ENCODE assay signal across 13 cellular contexts in genomic region chr1:230382060-230382491, GRCh38. TPM values are rescaled to one million over a fixed set of nuclear protein-coding genes. Genes with fewer than 3 reads are reported as not detected.
DNase-seq lines count a peak whose midpoint lies in the region; ATAC-seq, FAIRE-seq and TF ChIP-seq lines count a peak whose summit lies in the region.
"Had no signal": no experiment of that assay in that cellular context is flagged by ENCODE, and none has a peak within 500 bp of the region (broad histone marks: within the 10 kb centered on the region; RNA-seq: fewer than 3 reads in every experiment).

No MANE protein-coding gene starts in this region.

- H2BK15ac ChIP-seq in H1 (ENCODE audit: low read length) (no peak overlapping the region), mesendoderm (replicated peaks; ENCODE audit: low read depth) (no peak overlapping the region)

- H2BK120ac ChIP-seq in H1 (replicated peaks; ENCODE audit: low read depth, low read length) (no peak overlapping the region), mesendoderm (ENCODE audit: low read depth, low read length) (no peak overlapping the region)

- no peaks in the 10 kb centered on the region for H4K20me1 ChIP-seq in H1 (replicated peaks in 1 of 2; ENCODE audit: control insufficient read depth in 1 of 2, insufficient read depth in 2 of 2, low read length in 2 of 2)

- intact Hi-C loops in sciatic nerve (cut with DNase I): no loop called here

- H3K36me3 ChIP-seq in HUES64 (ENCODE audit: insufficient read depth, low read length) (peaks cover 5% of the 10 kb centered on the region; the same call in 1 of the 2 replicates), H1 (ENCODE audit: control insufficient read depth in 2 of 4, insufficient read depth in 4 of 4, low read length in 3 of 4) (peaks cover 0 to 3% (median 0%) of the 10 kb centered on the region in 4 experiments; a peak in 1 of 8 replicates), mesendoderm (ENCODE audit: control insufficient read depth, insufficient read depth, low read length) (no peaks in the 10 kb centered on the region)
- H3K36me3 ChIP-seq: neutrophil had no signal

- peak overlapping the region; percentile 8 to 43; a peak in 3 of 4 replicates for H3K4me2 ChIP-seq in H1 (ENCODE audit: insufficient read depth in 1 of 2, low read depth in 2 of 2, low read length in 2 of 2)
- no peak overlapping the region for H3K4me2 ChIP-seq in mesendoderm (ENCODE audit: low read length)
- H3K4me2 ChIP-seq: SK-N-SH had no signal

- POLR2A ChIA-PET in H1 (lab: Charles Lee; ENCODE audit: partially characterized antibody): interaction anchor here (1.1 to 5.2 kb wide), 4 partner anchors 8 to 50 kb away, joined by 3 to 38 read pairs (median 4); no protein-coding TSS in a partner anchor

- FAIRE-seq in H1 (lab: Jason Lieb, UNC): peak; percentile 65
- FAIRE-seq: islet of Langerhans had no signal

- no peaks in the 10 kb centered on the region for H3K23me2 ChIP-seq in H1 (ENCODE audit: low read depth, low read length)

- no peaks in the 10 kb centered on the region; the same call in 1 of the 2 replicates for H3K79me1 ChIP-seq in H1 (ENCODE audit: low read depth, low read length)
- H3K79me1 ChIP-seq in mesendoderm (ENCODE audit: low read length): no peaks in the 10 kb centered on the region

- ATAC-seq in GM19328 (IDR thresholded peaks at IDR 0.05; ENCODE audit: unreplicated experiment): no peak
- no peak for ATAC-seq in sciatic nerve
- no peak for ATAC-seq in GM18868 (IDR thresholded peaks at IDR 0.05; ENCODE audit: unreplicated experiment)

- TF ChIP-seq RAD21 in H1 (IDR thresholded peaks at IDR 0.05 in 1 of 2, conservative IDR thresholded peaks at IDR 0.05 in 1 of 2; ENCODE audit: low read depth in 2 of 2, low read length in 2 of 2): no peak

- H3K14ac ChIP-seq in H1 (ENCODE audit: insufficient read length): no peak overlapping the region

- H2BK20ac ChIP-seq in H1 (ENCODE audit: low read length): peak overlapping the region; percentile 32; the same call in 1 of the 2 replicates

- peak overlapping the region; percentile 75; the same call in 1 of the 2 replicates for H2BK5ac ChIP-seq in H1 (ENCODE audit: low read depth, low read length)
- H2BK5ac ChIP-seq in mesendoderm (ENCODE audit: low read length): no peak overlapping the region

- no peaks in the 10 kb centered on the region for H3K27me3 ChIP-seq in HUES64 (ENCODE audit: insufficient read depth, low read length)
- H3K27me3 ChIP-seq in H1 (replicated peaks in 1 of 4; ENCODE audit: control insufficient read depth in 3 of 4, extremely low read depth in 1 of 4, insufficient read depth in 3 of 4, low read length in 3 of 4): no peaks in the 10 kb centered on the region
- no peaks in the 10 kb centered on the region for H3K27me3 ChIP-seq in mesendoderm (ENCODE audit: insufficient read depth, low read length, poor library complexity)

- H3K9ac ChIP-seq in HUES64 (ENCODE audit: low read depth, low read length) (peak overlapping the region; percentile 13; the same call in 1 of the 2 replicates), H1 (replicated peaks in 1 of 4; ENCODE audit: extremely low read depth in 1 of 4, low read depth in 3 of 4, low read length in 3 of 4) (no peak overlapping the region), mesendoderm (ENCODE audit: low read length) (no peak overlapping the region)
- H3K9ac ChIP-seq: SK-N-SH had no signal

- TF ChIP-seq EP300 in H1 (IDR thresholded peaks at IDR 0.05; ENCODE audit: borderline replicate concordance in 1 of 2, low read depth in 2 of 2, low read length in 2 of 2): peak in 1 of 2 experiments; percentile 49; a peak in 1 of 3 replicates

- H4K8ac ChIP-seq in H1 (ENCODE audit: extremely low read depth, insufficient read depth, low read length): no peak overlapping the region
- H4K8ac ChIP-seq in mesendoderm (ENCODE audit: low read depth, low read length): no peak overlapping the region

- no peak overlapping the region for H2BK12ac ChIP-seq in H1 (ENCODE audit: low read depth, low read length)

- CTCF ChIA-PET in H1 (lab: Charles Lee; ENCODE audit: partially characterized antibody): interaction anchor here (0.5 to 1.1 kb wide), 2 partner anchors 17 to 36 kb away, joined by 3 read pairs; no protein-coding TSS in a partner anchor

- peak overlapping the region; percentile 57 for H3K27ac ChIP-seq in HUES64 (ENCODE audit: low read depth, low read length)
- H3K27ac ChIP-seq in H1 (ENCODE audit: low read depth, low read length): peak overlapping the region; percentile 37; the same call in 1 of the 2 replicates
- no peak overlapping the region for H3K27ac ChIP-seq in mesendoderm (ENCODE audit: low read depth, low read length)
- H3K27ac ChIP-seq: neutrophil had no signal

- H3K4me1 ChIP-seq in HUES64 (ENCODE audit: insufficient read depth, low read length) (peaks cover 19% of the 10 kb centered on the region), H1 (replicated peaks in 1 of 4; ENCODE audit: control insufficient read depth in 3 of 4, insufficient read depth in 4 of 4, low read length in 3 of 4) (peaks cover 8 to 14% (median 11%) of the 10 kb centered on the region in 4 experiments; a peak in 6 of 7 replicates), mesendoderm (ENCODE audit: control insufficient read depth, low read depth, low read length) (peaks cover 7% of the 10 kb centered on the region)

- no peak overlapping the region; the same call in none of the 2 replicates for H3K18ac ChIP-seq in H1 (ENCODE audit: extremely low read depth, low read length)
- no peak overlapping the region for H3K18ac ChIP-seq in mesendoderm (ENCODE audit: low read length)

- DNase-seq in Ammon's horn (ENCODE audit: low spot score) (peak; percentile 62), H1 (ENCODE audit: low read depth in 1 of 2, low spot score in 2 of 2) (peak; percentile 19 to 59), mesendoderm (peak; percentile 91), sciatic nerve (ENCODE audit: low spot score) (no peak), NCI-H1694 (lab: John Stamatoyannopoulos, UW) (no peak)
- DNase-seq: activated T-cell treated with anti-CD3 and anti-CD28 coated beads, Interleukin-2, amount 50 U/mL, for 24 hours; NCI-H146 had no signal

- peak overlapping the region; percentile 94; the same call in 1 of the 2 replicates for H2AK5ac ChIP-seq in H1 (ENCODE audit: low read depth, low read length)
- H2AK5ac ChIP-seq in mesendoderm (ENCODE audit: low read length): no peak overlapping the region

- H4K5ac ChIP-seq in H1 (ENCODE audit: insufficient read length, low read depth, low read length) (no peak overlapping the region), mesendoderm (ENCODE audit: low read length) (no peak overlapping the region)

- no peak for TF ChIP-seq POLR2A in H1 (IDR thresholded peaks at IDR 0.05; ENCODE audit: control extremely low read depth in 1 of 2, low read depth in 2 of 2, low read length in 2 of 2)

- H3K23ac ChIP-seq in H1 (ENCODE audit: insufficient read length) (no peak overlapping the region), mesendoderm (ENCODE audit: low read length) (no peak overlapping the region)

- H3K56ac ChIP-seq in H1 (replicated peaks; ENCODE audit: insufficient read length, low read depth, low read length) (no peak overlapping the region), mesendoderm (ENCODE audit: low read length) (no peak overlapping the region)

- TF ChIP-seq CTCF in H1 (IDR thresholded peaks at IDR 0.05; ENCODE audit: control extremely low read depth in 1 of 3, insufficient read depth in 1 of 3, low read depth in 1 of 3, low read length in 3 of 3): no peak

- no peak overlapping the region for H3K4ac ChIP-seq in H1 (replicated peaks; ENCODE audit: insufficient read length, low read depth, low read length)
- no peak overlapping the region for H3K4ac ChIP-seq in mesendoderm (ENCODE audit: low read depth, low read length)

- H3K4me3 ChIP-seq in HUES64 (ENCODE audit: low read length): no peak overlapping the region
- no peak overlapping the region for H3K4me3 ChIP-seq in H1 (ENCODE audit: extremely low read depth in 1 of 4, insufficient read depth in 2 of 4, low read depth in 3 of 4, low read length in 4 of 4)
- H3K4me3 ChIP-seq in mesendoderm (ENCODE audit: low read length): no peak overlapping the region

- H4K91ac ChIP-seq in H1 (replicated peaks; ENCODE audit: insufficient read length, low read length): no peak overlapping the region

- H2AFZ ChIP-seq in H1 (ENCODE audit: low read length): no peak overlapping the region

- H3K9me3 ChIP-seq in HUES64 (ENCODE audit: insufficient read depth, low read depth, low read length) (peaks cover 10% of the 10 kb centered on the region; the same call in 1 of the 2 replicates), H1 (ENCODE audit: insufficient read depth in 2 of 2, low read depth in 1 of 2, low read length in 1 of 2) (peaks cover 8 to 10% of the 10 kb centered on the region in 2 experiments; a peak in 3 of 4 replicates)
- H3K9me3 ChIP-seq: neutrophil, SK-N-SH had no signal

- H3K79me2 ChIP-seq in H1 (ENCODE audit: control insufficient read depth in 1 of 2, insufficient read depth in 2 of 2, low read length in 2 of 2): no peaks in the 10 kb centered on the region; a peak in 1 of 4 replicates
- no peaks in the 10 kb centered on the region for H3K79me2 ChIP-seq in mesendoderm (ENCODE audit: control insufficient read depth, insufficient read depth, low read length)

- WGBS in HUES64: 29% methylated on average over 7 of the region's 7 CpGs
- WGBS in H1 (ENCODE audit: extremely low coverage in 1 of 2, insufficient coverage in 1 of 2, insufficient read length in 1 of 2, insufficient replicate concordance in 2 of 2, low coverage in 1 of 2, low lambda C conversion rate in 2 of 2, missing lambda C conversion rate in 1 of 2), 2 experiments: 48% methylated on average over 7 of the region's 7 CpGs; no CpG with 5 or more reads in 1 of the 2 experiments
- WGBS in mesendoderm (ENCODE audit: extremely low coverage, insufficient coverage, low lambda C conversion rate): no CpG with 5 or more reads among the region's 7 CpGs

TF ChIP-seq in H1, 55 proteins besides CTCF, POLR2A, EP300 and RAD21 (continues in another document):
- TF ChIP-seq SIN3A (conservative IDR thresholded peaks at IDR 0.05 in 1 of 2, IDR thresholded peaks at IDR 0.05 in 1 of 2; ENCODE audit: low read depth in 1 of 2, low read length in 2 of 2) (no peak), TEAD4 (IDR thresholded peaks at IDR 0.05; ENCODE audit: low read depth, low read length) (peak; percentile 87), MAFK (IDR thresholded peaks at IDR 0.05; ENCODE audit: low read depth, low read length) (no peak)

RNA-seq across cellular contexts. Expression of gene PGBD5, which starts 44.1 kb away (rescaled TPM):
- polyA plus RNA-seq in HUES64 (2013, experiment 1 of 2): 11.9 TPM
- 11.0 TPM for polyA plus RNA-seq in HUES64 (2013, experiment 2 of 2)
- total RNA-seq in H1 (2021; fragmentation: NEBNext Ultra II Directional; extraction: Animal tissue kit (Norgen Biotek cat#: 25700)): 18.4 and 21.2 TPM in 2 replicates
- 16.3 and 17.2 TPM in 2 replicates for polyA plus RNA-seq in H1 (2011; rRNA removed)
- polyA plus RNA-seq in H1 (2011; cell fraction: cytosol; rRNA removed): 19.2 TPM
- 26.3 TPM for polyA plus RNA-seq in H1 (2011; cell fraction: nucleus; rRNA removed)
- 14.3 to 21.6 TPM (median 19.5 TPM) in 4 replicates for polyA plus RNA-seq in H1 (2012, experiment 1 of 2)
- 13.3 TPM for polyA plus RNA-seq in H1 (2012, experiment 2 of 2)
- 11.0 TPM for polyA plus RNA-seq in H1 (2013, experiment 1 of 2)
- 12.3 TPM for polyA plus RNA-seq in H1 (2013, experiment 2 of 2)
- 27.6 and 30.6 TPM in 2 replicates for polyA minus RNA-seq in H1 (2011; rRNA and poly(A)+ RNA removed)
- 13.5 TPM for polyA minus RNA-seq in H1 (2011; cell fraction: cytosol; rRNA and poly(A)+ RNA removed)
- polyA minus RNA-seq in H1 (2011; cell fraction: nucleus; rRNA and poly(A)+ RNA removed): 10.5 TPM
- 3.8 TPM for polyA plus RNA-seq in mesendoderm (2013, experiment 1 of 2)
- 4.0 TPM for polyA plus RNA-seq in mesendoderm (2013, experiment 2 of 2)
- total RNA-seq in sciatic nerve: 6.6 TPM

Comparison
In these comparisons a context has a peak if more than half of its experiments do, and no peak if none do; other contexts are left out.
1. DNase-seq: peak in Ammon's horn (single experiment), H1 (2 of 2) and mesendoderm (single experiment); none in sciatic nerve (single experiment) and NCI-H1694 (single experiment).